18 cellular contexts compared by ENCODE assay signal in the genomic region with DNA sequence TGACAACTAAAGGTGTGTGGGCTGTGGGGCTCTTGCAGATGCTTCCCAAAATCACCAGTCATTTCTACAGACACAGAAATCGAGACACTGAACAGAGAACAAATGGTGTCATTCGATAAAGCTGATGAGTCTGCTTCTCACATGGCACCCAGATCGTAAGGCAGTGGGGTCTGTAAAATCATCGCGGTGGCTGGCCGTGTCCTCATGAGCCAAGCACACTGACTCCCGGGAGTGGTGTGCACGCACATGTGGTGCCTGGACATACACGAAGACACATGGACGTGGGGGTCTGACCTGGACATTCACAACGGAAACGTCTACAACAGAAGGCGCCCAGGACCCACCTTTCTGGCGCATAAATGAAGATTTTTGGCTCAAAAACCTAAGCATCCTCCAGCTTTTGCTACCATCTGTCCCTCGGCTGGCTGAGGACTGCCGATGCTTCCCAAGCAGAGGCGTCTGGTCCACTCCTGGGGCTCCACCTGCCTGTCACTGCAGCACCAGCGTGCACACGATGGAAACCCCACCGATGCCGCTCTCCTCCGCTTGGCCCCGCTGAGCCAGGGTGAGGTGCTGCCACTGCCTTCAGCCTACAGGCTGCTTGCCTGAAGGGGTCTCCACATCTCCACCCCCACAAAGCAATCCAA. TPM values are rescaled to one million over a fixed set of nuclear protein-coding genes. Genes with fewer than 3 reads are reported as not detected.
A peak's percentile ranks its signal among the peaks of the same experiment; 100 is the strongest.
DNase-seq lines count a peak whose midpoint lies in the region; ATAC-seq and TF ChIP-seq lines count a peak whose summit lies in the region.
"Had no signal": no experiment of that assay in that cellular context is flagged by ENCODE, and none has a peak within 500 bp of the region (broad histone marks: within the 10 kb centered on the region; RNA-seq: fewer than 3 reads in every experiment).

No MANE protein-coding gene starts in this region.

- peak; percentile 26 for DNase-seq in left ventricle myocardium superior
- no peak for DNase-seq in Right ventricle myocardium superior
- peak; percentile 46 for DNase-seq in endodermal cell
- no peak for DNase-seq in stimulated activated naive B cell treated with anti-CD40 and anti-IgM and Interleukin-4, amounts not matched to agents 10 μg/mL and 1 μg/mL and 100 μg/mL, for 72 hours
- no peak for DNase-seq in foreskin melanocyte
- no peak for DNase-seq in NCI-H1436 treated with DMSO at 0.1 percent for 48 hours (lab: John Stamatoyannopoulos, UW)
- no peak for DNase-seq in iPS-NIHi11 (ENCODE audit: low spot score)
- DNase-seq: GF-D8, KBM-7, MV-4-11, NCI-H1417, NCI-H2081, NCI-H2227 treated with DMSO at 0.1 percent for 48 hours, NCI-H524 treated with DMSO at 0.1 percent for 48 hours, SJCRH30 had no signal

- H3K27ac Mint-ChIP-seq in endodermal cell: peak overlapping the region; percentile 35
- H3K27ac Mint-ChIP-seq in stimulated activated naive B cell treated with anti-CD40 and anti-IgM and Interleukin-4, amounts not matched to agents 10 μg/mL and 1 μg/mL and 100 μg/mL, for 72 hours: peak overlapping the region; percentile 37

- H3K9ac ChIP-seq in endodermal cell (ENCODE audit: extremely low read depth, low read length, poor library complexity, severe bottlenecking): no peak overlapping the region

- peak overlapping the region; percentile 77; the same call in 1 of the 2 replicates for H3K27ac ChIP-seq in VCaP
- H3K27ac ChIP-seq in endodermal cell (ENCODE audit: low read depth, low read length): no peak overlapping the region
- H3K27ac ChIP-seq: A549, SJCRH30 had no signal

- WGBS in endodermal cell (ENCODE audit: insufficient coverage in 1 of 2, insufficient read length in 1 of 2), 2 experiments: 93 to 98% methylated on average over 22 to 23 of the region's 23 CpGs

- no peak overlapping the region for H3K4me3 Mint-ChIP-seq in endodermal cell
- no peak overlapping the region for H3K4me3 Mint-ChIP-seq in stimulated activated naive B cell treated with anti-CD40 and anti-IgM and Interleukin-4, amounts not matched to agents 10 μg/mL and 1 μg/mL and 100 μg/mL, for 72 hours

- H3K36me3 Mint-ChIP-seq in endodermal cell (ENCODE audit: low read depth): peaks cover 50% of the 10 kb centered on the region
- H3K36me3 Mint-ChIP-seq in stimulated activated naive B cell treated with anti-CD40 and anti-IgM and Interleukin-4, amounts not matched to agents 10 μg/mL and 1 μg/mL and 100 μg/mL, for 72 hours: peaks cover 30 to 38% of the 10 kb centered on the region in 2 donors

- H3K4me1 Mint-ChIP-seq in endodermal cell: peaks cover 2% of the 10 kb centered on the region
- peaks cover 11 to 19% of the 10 kb centered on the region in 2 donors for H3K4me1 Mint-ChIP-seq in stimulated activated naive B cell treated with anti-CD40 and anti-IgM and Interleukin-4, amounts not matched to agents 10 μg/mL and 1 μg/mL and 100 μg/mL, for 72 hours

- no peaks in the 10 kb centered on the region for H3K4me1 ChIP-seq in endodermal cell (ENCODE audit: control insufficient read depth, insufficient read depth, low read length)

- no peaks in the 10 kb centered on the region for H3K9me3 Mint-ChIP-seq in endodermal cell
- H3K9me3 Mint-ChIP-seq in stimulated activated naive B cell treated with anti-CD40 and anti-IgM and Interleukin-4, amounts not matched to agents 10 μg/mL and 1 μg/mL and 100 μg/mL, for 72 hours: no peaks in the 10 kb centered on the region

- H3K27me3 Mint-ChIP-seq in endodermal cell (ENCODE audit: insufficient read depth): no peaks in the 10 kb centered on the region
- H3K27me3 Mint-ChIP-seq in stimulated activated naive B cell treated with anti-CD40 and anti-IgM and Interleukin-4, amounts not matched to agents 10 μg/mL and 1 μg/mL and 100 μg/mL, for 72 hours: no peaks in the 10 kb centered on the region

- ATAC-seq in left ventricle myocardium superior (no peak), Right ventricle myocardium superior (ENCODE audit: poor library complexity) (no peak)
- no peak for ATAC-seq in stimulated activated naive B cell treated with anti-CD40 and anti-IgM and Interleukin-4, amounts not matched to agents 10 μg/mL and 1 μg/mL and 100 μg/mL, for 72 hours (replicated peaks)
- ATAC-seq: A549 had no signal

- TF ChIP-seq CTCF in VCaP (conservative IDR thresholded peaks at IDR 0.05) (no peak), endodermal cell (conservative IDR thresholded peaks at IDR 0.05) (no peak)

- H3K4me3 ChIP-seq in endodermal cell (ENCODE audit: low read length): no peak overlapping the region
- H3K4me3 ChIP-seq: A549, SJCRH30 had no signal

- H3K27me3 ChIP-seq in endodermal cell (ENCODE audit: control insufficient read depth, insufficient read depth, low read length, poor library complexity, severe bottlenecking): no peaks in the 10 kb centered on the region
- H3K27me3 ChIP-seq: SJCRH30 had no signal

- no peaks in the 10 kb centered on the region for H3K9me3 ChIP-seq in endodermal cell (ENCODE audit: control insufficient read depth, low read length)
- H3K9me3 ChIP-seq: A549, SJCRH30 had no signal

- intact Hi-C loops in left ventricle myocardium superior (cut with micrococcal nuclease) (no loop called here), Right ventricle myocardium superior (cut with DNase I) (no loop called here)

- peaks cover 53% of the 10 kb centered on the region for H3K36me3 ChIP-seq in endodermal cell (ENCODE audit: control insufficient read depth, insufficient read depth, low read length)

RNA-seq across cellular contexts. Expression of gene SMIM1, which starts 6.8 kb away (rescaled TPM):
- total RNA-seq in left ventricle myocardium superior (15.3 TPM), Right ventricle myocardium superior (17.3 TPM), endodermal cell (10 to 100 TPM; 11.1 to 15.0 TPM)
- polyA plus RNA-seq in endodermal cell (2013, experiment 1 of 2): 8.3 TPM
- 6.1 TPM for polyA plus RNA-seq in endodermal cell (2013, experiment 2 of 2)
- total RNA-seq: SJCRH30 had no signal

RNA-seq across cellular contexts. Expression of gene LRRC47, which starts 16.9 kb away (rescaled TPM):
- total RNA-seq in left ventricle myocardium superior: 57.5 TPM
- total RNA-seq in Right ventricle myocardium superior: 54.7 TPM
- 10 to 100 TPM; 49.9 to 59.7 TPM for total RNA-seq in endodermal cell
- polyA plus RNA-seq in endodermal cell (2013, experiment 1 of 2): 33.6 TPM
- 31.0 TPM for polyA plus RNA-seq in endodermal cell (2013, experiment 2 of 2)

RNA-seq across cellular contexts. Expression of gene CCDC27, which starts 27.1 kb away (rescaled TPM):
- total RNA-seq in left ventricle myocardium superior: not detected
- total RNA-seq in Right ventricle myocardium superior: not detected
- not detected for total RNA-seq in endodermal cell
- polyA plus RNA-seq in endodermal cell (2013, experiment 1 of 2): not detected
- polyA plus RNA-seq in endodermal cell (2013, experiment 2 of 2): not detected
- total RNA-seq: H1, SJCRH30 had no signal
- polyA plus RNA-seq: A549 had no signal

Comparison
In these comparisons a context has a peak if more than half of its experiments do, and no peak if none do; other contexts are left out.
1. DNase-seq: peak in left ventricle myocardium superior (single experiment) and endodermal cell (single experiment); none in Right ventricle myocardium superior (single experiment), stimulated activated naive B cell treated with anti-CD40 and anti-IgM and Interleukin-4, amounts not matched to agents 10 μg/mL and 1 μg/mL and 100 μg/mL, for 72 hours (single experiment), foreskin melanocyte (single experiment), NCI-H1436 treated with DMSO at 0.1 percent for 48 hours (single experiment) and iPS-NIHi11 (single experiment).